Comparison of ENCODE assay signal across 11 cellular contexts in genomic region chr19:38281820-38282566, GRCh38. TPM values are rescaled to one million over a fixed set of nuclear protein-coding genes. Genes with fewer than 3 reads are reported as not detected.
DNase-seq lines count a peak whose midpoint lies in the region; ATAC-seq, FAIRE-seq and TF ChIP-seq lines count a peak whose summit lies in the region.
"Had no signal": no experiment of that assay in that cellular context is flagged by ENCODE, and none has a peak within 500 bp of the region (broad histone marks: within the 10 kb centered on the region; RNA-seq: fewer than 3 reads in every experiment).

No MANE protein-coding gene starts in this region.

- ATAC-seq in RWPE2 (ENCODE audit: low read depth) (no peak), memory B cell (ENCODE audit: low read depth) (no peak), GM21526 (IDR thresholded peaks at IDR 0.05; ENCODE audit: low FRiP score, unreplicated experiment) (no peak)

- no peak for TF ChIP-seq CTCF in RWPE2 (IDR thresholded peaks at IDR 0.05; ENCODE audit: poor library complexity, severe bottlenecking)

- no peaks in the 10 kb centered on the region for H3K27me3 Mint-ChIP-seq in memory B cell

- peaks cover 8% of the 10 kb centered on the region for H3K36me3 Mint-ChIP-seq in memory B cell

- H3K4me1 ChIP-seq in RWPE2 (ENCODE audit: insufficient read depth, poor library complexity, severe bottlenecking) = peaks cover 28% of the 10 kb centered on the region

- H3K27me3 ChIP-seq in RWPE2 (ENCODE audit: insufficient read depth, poor library complexity, severe bottlenecking) = no peaks in the 10 kb centered on the region
- H3K27me3 ChIP-seq: vagina had no signal

- peak; percentile 76 for FAIRE-seq in GM12892 (lab: Jason Lieb, UNC)
- FAIRE-seq: H54, RCC 7860 had no signal

- H3K4me1 Mint-ChIP-seq in memory B cell = peaks cover 9% of the 10 kb centered on the region

- no peak overlapping the region for H3K4me3 Mint-ChIP-seq in memory B cell

- no peaks in the 10 kb centered on the region for H3K9me3 ChIP-seq in RWPE2 (ENCODE audit: severe bottlenecking)
- H3K9me3 ChIP-seq: vagina had no signal

- DNase-seq in GM12892 (ENCODE audit: insufficient read length) = no peak
- DNase-seq in RWPE2 (ENCODE audit: low spot score) = no peak
- DNase-seq in memory B cell (ENCODE audit: low spot score in 2 of 2) = no peak
- no peak for DNase-seq in activated CD4-positive, CD25-positive, alpha-beta regulatory T cell treated with anti-CD3 and anti-CD28 coated beads, Interleukin-2, amount 50 U/mL, for 72 hours
- DNase-seq in NCI-H1417 (lab: John Stamatoyannopoulos, UW) = no peak
- DNase-seq: KBM-7, NCI-H2171 had no signal

- no peaks in the 10 kb centered on the region for H3K9me3 Mint-ChIP-seq in memory B cell

- no peak for TF ChIP-seq POLR2A in GM12892 (IDR thresholded peaks at IDR 0.05; ENCODE audit: low read depth, low read length)

- no peak overlapping the region for H3K4me3 ChIP-seq in RWPE2 (ENCODE audit: severe bottlenecking)
- H3K4me3 ChIP-seq: vagina had no signal

- peaks cover 86% of the 10 kb centered on the region for H3K36me3 ChIP-seq in RWPE2 (ENCODE audit: low read depth)
- H3K36me3 ChIP-seq: vagina had no signal

- H3K27ac Mint-ChIP-seq in memory B cell = peak overlapping the region; percentile 57

- peak overlapping the region; percentile 4 for H3K27ac ChIP-seq in RWPE2 (ENCODE audit: poor library complexity, severe bottlenecking)
- H3K27ac ChIP-seq: vagina had no signal

RNA-seq across cellular contexts. Expression of gene SPINT2, which starts 17.6 kb away (rescaled TPM):
- 13.4 TPM for polyA plus RNA-seq in GM12892 (2012; ENCODE audit: missing spikeins)

RNA-seq across cellular contexts. Expression of gene C19orf33, which starts 22.1 kb away (rescaled TPM):
- polyA plus RNA-seq in GM12892 (2012; ENCODE audit: missing spikeins) = not detected

RNA-seq across cellular contexts. Expression of gene PPP1R14A, which starts 25.8 kb away (rescaled TPM):
- polyA plus RNA-seq in GM12892 (2012; ENCODE audit: missing spikeins) = not detected

RNA-seq across cellular contexts. Expression of gene YIF1B, which starts 33.8 kb away (rescaled TPM):
- polyA plus RNA-seq in GM12892 (2012; ENCODE audit: missing spikeins) = 24.5 TPM

RNA-seq across cellular contexts. Expression of gene KCNK6, which starts 37.7 kb away (rescaled TPM):
- polyA plus RNA-seq in GM12892 (2012; ENCODE audit: missing spikeins) = 0.28 TPM
